In the genomic region with DNA sequence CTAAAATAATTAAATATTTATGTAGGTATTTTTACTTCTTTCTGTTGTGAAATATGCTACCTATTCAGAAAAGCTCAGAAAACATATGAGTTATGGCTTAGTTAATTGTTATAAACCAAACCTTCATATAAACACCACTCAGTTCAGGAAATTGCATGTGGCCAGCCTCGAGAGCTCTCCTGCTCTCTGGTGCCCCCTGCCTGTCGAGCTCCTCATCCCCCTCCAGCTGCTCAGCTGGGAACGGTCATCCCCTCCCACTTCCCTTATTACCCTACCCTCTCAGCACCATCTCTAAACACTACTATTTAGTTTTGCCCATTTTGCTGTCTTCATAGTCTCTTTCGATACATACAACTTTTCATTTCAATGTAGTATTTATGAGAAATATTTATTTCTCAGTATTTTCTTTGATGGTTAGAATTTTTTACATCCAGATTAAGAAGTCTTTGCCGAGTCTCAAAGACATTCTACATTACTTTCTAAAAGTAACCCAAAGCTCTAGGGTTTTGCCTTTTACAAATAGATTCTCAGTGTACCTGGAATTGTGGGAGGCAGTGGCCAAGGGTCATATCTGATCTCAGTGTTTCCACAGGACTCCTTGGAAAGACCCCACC, we compare ENCODE assay signal across 8 cellular contexts. TPM values are rescaled to one million over a fixed set of nuclear protein-coding genes. Genes with fewer than 3 reads are reported as not detected.
DNase-seq lines count a peak whose midpoint lies in the region; TF ChIP-seq lines count a peak whose summit lies in the region.

No MANE protein-coding gene starts in this region.

- H3K79me2 ChIP-seq in OCI-LY7 (ENCODE audit: insufficient read depth, low read depth, low read length) (no peaks in the 10 kb centered on the region), neural cell (replicated peaks; ENCODE audit: insufficient read depth, low read length) (no peaks in the 10 kb centered on the region)

- TF ChIP-seq EP300 in neural cell (conservative IDR thresholded peaks at IDR 0.05; ENCODE audit: poor library complexity, severe bottlenecking): no peak
- TF ChIP-seq EP300 in stomach (IDR thresholded peaks at IDR 0.05): no peak

- TF ChIP-seq POLR2A in esophagus squamous epithelium (IDR thresholded peaks at IDR 0.05) (no peak), stomach (IDR thresholded peaks at IDR 0.05) (no peak)

- H3K27me3 ChIP-seq in Caco-2 (replicated peaks; ENCODE audit: control insufficient read depth, insufficient read depth, low read length): no peaks in the 10 kb centered on the region
- no peaks in the 10 kb centered on the region for H3K27me3 ChIP-seq in esophagus squamous epithelium
- no peaks in the 10 kb centered on the region for H3K27me3 ChIP-seq in neural cell (ENCODE audit: insufficient read depth, low read depth, low read length)
- H3K27me3 ChIP-seq in stomach: no peaks in the 10 kb centered on the region

- H3K4me2 ChIP-seq in OCI-LY7 (ENCODE audit: low read length): no peak overlapping the region
- H3K4me2 ChIP-seq in neural cell (ENCODE audit: low read length): no peak overlapping the region

- peak; percentile 62 to 77 for TF ChIP-seq CTCF in Caco-2 (IDR thresholded peaks at IDR 0.05; ENCODE audit: insufficient read depth in 1 of 2, low read depth in 1 of 2, low read length in 1 of 2, severe bottlenecking in 1 of 2, unreplicated experiment in 1 of 2)
- TF ChIP-seq CTCF in GM20000 (IDR thresholded peaks at IDR 0.05; ENCODE audit: extremely low read depth, missing control alignments): peak; percentile 90
- TF ChIP-seq CTCF in OCI-LY7 (conservative IDR thresholded peaks at IDR 0.05; ENCODE audit: low read length): peak; percentile 99
- TF ChIP-seq CTCF in esophagus squamous epithelium (IDR thresholded peaks at IDR 0.05): peak; percentile 91 to 96 (median 92)
- peak; percentile 34 for TF ChIP-seq CTCF in neural cell (IDR thresholded peaks at IDR 0.05; ENCODE audit: poor library complexity, severe bottlenecking)
- TF ChIP-seq CTCF in stomach (IDR thresholded peaks at IDR 0.05): peak in 5 of 7 experiments; percentile 85 to 93 (median 91)

- H4K20me1 ChIP-seq in OCI-LY7 (ENCODE audit: insufficient read depth, low read length): no peaks in the 10 kb centered on the region
- no peaks in the 10 kb centered on the region for H4K20me1 ChIP-seq in neural cell (ENCODE audit: insufficient read depth)

- H3K9me3 ChIP-seq in Caco-2 (no peaks in the 10 kb centered on the region), OCI-LY7 (ENCODE audit: low read length) (peaks cover 12% of the 10 kb centered on the region; the same call in 1 of the 2 replicates), esophagus squamous epithelium (peaks cover 0 to 9% (median 7%) of the 10 kb centered on the region in 3 donors), neural cell (ENCODE audit: low read length) (no peaks in the 10 kb centered on the region), stomach (peaks cover 0 to 13% (median 9%) of the 10 kb centered on the region in 4 donors)

- H3K27ac ChIP-seq in OCI-LY7 (ENCODE audit: low read depth, low read length, poor library complexity, severe bottlenecking): no peak overlapping the region
- H3K27ac ChIP-seq in esophagus squamous epithelium: peak overlapping the region in 3 of 4 donors; percentile 52 to 72 (median 69)
- no peak overlapping the region for H3K27ac ChIP-seq in neural cell (ENCODE audit: low read length)
- no peak overlapping the region for H3K27ac ChIP-seq in stomach

- H3K9ac ChIP-seq in neural cell (ENCODE audit: low read length): no peak overlapping the region

- H3K4me3 ChIP-seq in Caco-2 (ENCODE audit: low read depth, low read length): no peak overlapping the region
- H3K4me3 ChIP-seq in OCI-LY7 (ENCODE audit: low read depth, low read length, poor library complexity, severe bottlenecking): no peak overlapping the region
- H3K4me3 ChIP-seq in esophagus squamous epithelium: no peak overlapping the region
- H3K4me3 ChIP-seq in neural cell (ENCODE audit: low read length): no peak overlapping the region
- H3K4me3 ChIP-seq in stomach: no peak overlapping the region

- WGBS in esophagus squamous epithelium, 2 donors: 20 to 21% methylated on average over 5 of the region's 5 CpGs
- WGBS in stomach, 5 donors: 22 to 29% (median 25%) methylated on average over 5 of the region's 5 CpGs

- H3K36me3 ChIP-seq in Caco-2 (ENCODE audit: control insufficient read depth, insufficient read depth, low read length): no peaks in the 10 kb centered on the region
- H3K36me3 ChIP-seq in OCI-LY7 (ENCODE audit: insufficient read depth, low read length): no peaks in the 10 kb centered on the region; the same call in 1 of the 2 replicates
- H3K36me3 ChIP-seq in esophagus squamous epithelium: no peaks in the 10 kb centered on the region
- H3K36me3 ChIP-seq in neural cell (ENCODE audit: insufficient read depth, low read length): no peaks in the 10 kb centered on the region
- H3K36me3 ChIP-seq in stomach: no peaks in the 10 kb centered on the region

- H2AFZ ChIP-seq in OCI-LY7 (ENCODE audit: low read length) (no peak overlapping the region), neural cell (ENCODE audit: low read depth, low read length) (no peak overlapping the region)

- intact Hi-C loops in Caco-2 (cut with micrococcal nuclease; ENCODE audit: unreplicated experiment): loop anchor here (1.0 to 5.0 kb wide), 3 partner anchors 52 to 231 kb away; a partner anchor contains a TSS
- intact Hi-C loops in OCI-LY7 (cut with micrococcal nuclease; ENCODE audit: unreplicated experiment): loop anchor here (1.0 to 2.0 kb wide), 4 partner anchors 52 to 231 kb away; a partner anchor contains a TSS
- intact Hi-C loops in esophagus squamous epithelium (cut with DNase I): loop anchor here (10.0 kb wide), 1 partner anchor 224 kb away; no protein-coding TSS in a partner anchor
- intact Hi-C loops in stomach (cut with DNase I; ENCODE audit: low total_unique reads): no loop called here

- POLR2A ChIA-PET in Caco-2 (lab: Charles Lee): no interaction called here
- POLR2A ChIA-PET in OCI-LY7 (lab: Charles Lee): interaction anchor here (0.7 to 2.8 kb wide), 20 partner anchors 9 to 143 kb away, joined by 3 to 25 read pairs (median 3); no protein-coding TSS in a partner anchor

- H3K36me3 Mint-ChIP-seq in Caco-2 (ENCODE audit: insufficient read depth, unreplicated experiment): no peaks in the 10 kb centered on the region

- H3K4me1 ChIP-seq in Caco-2 (no peaks in the 10 kb centered on the region), OCI-LY7 (ENCODE audit: insufficient read depth, low read length, poor library complexity, severe bottlenecking) (peaks cover 32% of the 10 kb centered on the region), esophagus squamous epithelium (peaks cover 8 to 26% (median 9%) of the 10 kb centered on the region in 3 donors), stomach (peaks cover 0 to 7% (median 0%) of the 10 kb centered on the region in 4 donors)

- H3K9me2 ChIP-seq in OCI-LY7 (ENCODE audit: insufficient read depth, low read length): no peaks in the 10 kb centered on the region
- no peaks in the 10 kb centered on the region for H3K9me2 ChIP-seq in neural cell (ENCODE audit: insufficient read depth, low read length)

- H3K4me3 Mint-ChIP-seq in Caco-2 (ENCODE audit: unreplicated experiment): no peak overlapping the region

- H3K4me1 Mint-ChIP-seq in Caco-2 (ENCODE audit: low read depth, unreplicated experiment): no peaks in the 10 kb centered on the region

- H3K27ac Mint-ChIP-seq in Caco-2 (ENCODE audit: unreplicated experiment): no peak overlapping the region

- TF ChIP-seq RAD21 in neural cell (conservative IDR thresholded peaks at IDR 0.05): peak; percentile 19

- no peaks in the 10 kb centered on the region for H3F3A ChIP-seq in neural cell (ENCODE audit: insufficient read depth, low read length, poor library complexity, severe bottlenecking)

- H3K27me3 Mint-ChIP-seq in Caco-2 (ENCODE audit: insufficient read depth, unreplicated experiment): no peaks in the 10 kb centered on the region

- no TSS peak for BruUV-seq in Caco-2 (replicated peaks; lab: Mats Ljungman, UMichigan)
- no TSS peak for BruUV-seq in OCI-LY7 (replicated peaks; lab: Mats Ljungman, UMichigan)

- peak; percentile 54 to 71 for DNase-seq in Caco-2
- DNase-seq in GM20000 (ENCODE audit: low spot score): peak; percentile 87
- peak; percentile 76 for DNase-seq in HT1080 (ENCODE audit: low read depth)
- peak; percentile 85 for DNase-seq in OCI-LY7 (ENCODE audit: low spot score)
- peak; percentile 83 for DNase-seq in activated T-cell treated with anti-CD3 and anti-CD28 coated beads for 48 hours (ENCODE audit: low read depth)
- no peak for DNase-seq in esophagus squamous epithelium (lab: John Stamatoyannopoulos, UW)
- peak; percentile 87 for DNase-seq in stomach

- H3K9me3 Mint-ChIP-seq in Caco-2 (ENCODE audit: unreplicated experiment): peaks cover 20% of the 10 kb centered on the region

- CTCF ChIA-PET in Caco-2 (lab: Charles Lee): interaction anchor here (1.0 to 1.3 kb wide), 6 partner anchors 10 to 174 kb away, joined by 3 to 6 read pairs (median 4); no protein-coding TSS in a partner anchor
- CTCF ChIA-PET in OCI-LY7 (lab: Charles Lee; ENCODE audit: unreplicated experiment): interaction anchor here (0.5 to 3.7 kb wide), 13 partner anchors 9 to 174 kb away, joined by 3 to 45 read pairs (median 3); no protein-coding TSS in a partner anchor

TF ChIP-seq in neural cell, 6 proteins besides CTCF, POLR2A, EP300 and RAD21 (continues in another document):
- no peak for TF ChIP-seq POLR2AphosphoS5 (IDR thresholded peaks at IDR 0.05)

RNA-seq across cellular contexts. Expression of a gene that starts 51.2 kb away (rescaled TPM):
- 16.0 and 17.1 TPM in 2 replicates for total RNA-seq in Caco-2 (2022)
- total RNA-seq in HT1080 (2014; rRNA removed; shearing (Covaris generic)): 5.0 and 10.5 TPM in 2 replicates
- 15.3 and 15.7 TPM in 2 replicates for polyA plus RNA-seq in HT1080 (2015; cell fraction: cytosol; rRNA removed)
- polyA plus RNA-seq in HT1080 (2015; cell fraction: nucleus; rRNA removed): 23.0 and 25.1 TPM in 2 replicates
- total RNA-seq in OCI-LY7 (2014; rRNA removed; shearing (Covaris generic)): 28.5 and 33.7 TPM in 2 replicates
- total RNA-seq in OCI-LY7 (2022): 52.8 and 60.5 TPM in 2 replicates
- 10 to 100 TPM; 12.8 to 52.0 (median 20.5) TPM for total RNA-seq in esophagus squamous epithelium
- 34.0 and 40.9 TPM in 2 replicates for polyA plus RNA-seq in neural cell
- 47.5 and 67.0 TPM in 2 replicates for polyA minus RNA-seq in neural cell
- 10 to 100 TPM; 11.1 to 43.3 (median 28.8) TPM for total RNA-seq in stomach
- polyA plus RNA-seq in stomach: 10 to 100 TPM in 1 of 3 donors, 1 to 10 TPM in 2; 4.9 to 10.9 (median 8.4) TPM

RNA-seq across cellular contexts. Expression of a gene that starts 55.7 kb away (rescaled TPM):
- total RNA-seq in Caco-2 (2022) (3.7 and 5.4 TPM in 2 replicates), OCI-LY7 (2022) (not detected in 2 replicates), esophagus squamous epithelium (10 to 100 TPM in 2 of 4 donors, 1 to 10 TPM in 2; 1.8 to 18.7 (median 8.5) TPM), stomach (100 to 1,000 TPM in 2 of 5 donors, 10 to 100 TPM in 1, 1 to 10 TPM in 2; 6.8 to 121 (median 24.9) TPM)
- total RNA-seq in HT1080 (2014; rRNA removed; shearing (Covaris generic)): not detected in 2 replicates
- polyA plus RNA-seq in HT1080 (2015; cell fraction: cytosol; rRNA removed): not detected in 2 replicates
- polyA plus RNA-seq in HT1080 (2015; cell fraction: nucleus; rRNA removed): not detected in 2 replicates
- total RNA-seq in OCI-LY7 (2014; rRNA removed; shearing (Covaris generic)): not detected in 2 replicates
- polyA plus RNA-seq in neural cell (158 and 161 TPM in 2 replicates), stomach (100 to 1,000 TPM in 2 of 3 donors, 10 to 100 TPM in 1; 88.8 to 113 (median 104) TPM)
- polyA minus RNA-seq in neural cell: 29.2 and 40.4 TPM in 2 replicates

Comparison
In these comparisons a context has a peak if more than half of its experiments do, and no peak if none do; other contexts are left out.
1. CTCF ChIP-seq: peak in every context shown above with its lines; median percentile 99 in OCI-LY7; 92 in esophagus squamous epithelium; 91 in stomach; 90 in GM20000; 70 in Caco-2; 34 in neural cell.
2. H3K27ac ChIP-seq: peak in esophagus squamous epithelium (3 of 4); none in OCI-LY7 (single experiment), neural cell (single experiment) and stomach (0 of 5).